14 cellular contexts compared by ENCODE assay signal in genomic region chrX:103400931-103401330, GRCh38. TPM values are rescaled to one million over a fixed set of nuclear protein-coding genes. Genes with fewer than 3 reads are reported as not detected.
DNase-seq lines count a peak whose midpoint lies in the region; ATAC-seq and TF ChIP-seq lines count a peak whose summit lies in the region.
"Had no signal": no experiment of that assay in that cellular context is flagged by ENCODE, and none has a peak within 500 bp of the region (broad histone marks: within the 10 kb centered on the region; RNA-seq: fewer than 3 reads in every experiment).

No MANE protein-coding gene starts in this region.

- intact Hi-C loops in activated T-helper 2 cell treated with anti-CD3 and anti-CD28 coated beads, Interferon-gamma antibody, Interleukin-2, Interleukin-4, amounts not matched to agents 10 μg/mL and 5 μg/mL and 100 μg/mL, durations not matched to agents 14 hours and 24 hours and 36 hours (cut with micrococcal nuclease) = no loop called here

- H3K4me3 Mint-ChIP-seq in activated T-helper 2 cell treated with anti-CD3 and anti-CD28 coated beads, Interferon-gamma antibody, Interleukin-2, Interleukin-4, amounts not matched to agents 10 μg/mL and 5 μg/mL and 100 μg/mL, durations not matched to agents 14 hours and 24 hours and 36 hours (ENCODE audit: low read depth) = no peak overlapping the region
- H3K4me3 Mint-ChIP-seq: CD4-positive, CD25-positive, alpha-beta regulatory T cell; CD8-positive, alpha-beta memory T cell; H9 had no signal

- no peaks in the 10 kb centered on the region for H3K36me3 Mint-ChIP-seq in activated T-helper 2 cell treated with anti-CD3 and anti-CD28 coated beads, Interferon-gamma antibody, Interleukin-2, Interleukin-4, amounts not matched to agents 10 μg/mL and 5 μg/mL and 100 μg/mL, durations not matched to agents 14 hours and 24 hours and 36 hours (ENCODE audit: low read depth)
- H3K36me3 Mint-ChIP-seq: CD4-positive, CD25-positive, alpha-beta regulatory T cell; CD8-positive, alpha-beta memory T cell had no signal

- no peaks in the 10 kb centered on the region for H3K27me3 Mint-ChIP-seq in activated T-helper 2 cell treated with anti-CD3 and anti-CD28 coated beads, Interferon-gamma antibody, Interleukin-2, Interleukin-4, amounts not matched to agents 10 μg/mL and 5 μg/mL and 100 μg/mL, durations not matched to agents 14 hours and 24 hours and 36 hours (ENCODE audit: low read depth)

- no peak overlapping the region for H3K27ac Mint-ChIP-seq in activated T-helper 2 cell treated with anti-CD3 and anti-CD28 coated beads, Interferon-gamma antibody, Interleukin-2, Interleukin-4, amounts not matched to agents 10 μg/mL and 5 μg/mL and 100 μg/mL, durations not matched to agents 14 hours and 24 hours and 36 hours
- H3K27ac Mint-ChIP-seq: CD4-positive, CD25-positive, alpha-beta regulatory T cell; CD8-positive, alpha-beta memory T cell; H9 had no signal

- DNase-seq in HK-2 (ENCODE audit: unreplicated experiment) = peak; percentile 30
- DNase-seq in epithelial cell of proximal tubule (ENCODE audit: low read depth) = peak; percentile 61
- peak; percentile 60 for DNase-seq in left kidney (ENCODE audit: low read depth, low spot score)
- DNase-seq in nucleus accumbens (lab: John Stamatoyannopoulos, UW) = no peak
- DNase-seq in activated T-helper 2 cell treated with anti-CD3 and anti-CD28 coated beads, Interferon-gamma antibody, Interleukin-2, Interleukin-4, amounts not matched to agents 10 μg/mL and 5 μg/mL and 100 μg/mL, durations not matched to agents 14 hours and 24 hours and 36 hours (ENCODE audit: low spot score) = no peak
- DNase-seq: BE2C; C1 segment of cervical spinal cord; CD4-positive, CD25-positive, alpha-beta regulatory T cell; CD8-positive, alpha-beta memory T cell; COR-L47; H9 had no signal

- peaks cover 8% of the 10 kb centered on the region for H3K4me1 Mint-ChIP-seq in activated T-helper 2 cell treated with anti-CD3 and anti-CD28 coated beads, Interferon-gamma antibody, Interleukin-2, Interleukin-4, amounts not matched to agents 10 μg/mL and 5 μg/mL and 100 μg/mL, durations not matched to agents 14 hours and 24 hours and 36 hours (ENCODE audit: low read depth)

- ATAC-seq in HG03457 (IDR thresholded peaks at IDR 0.05; ENCODE audit: unreplicated experiment) (no peak), GM21360 (IDR thresholded peaks at IDR 0.05; ENCODE audit: unreplicated experiment) (no peak)

- H3K4me3 ChIP-seq in epithelial cell of proximal tubule (ENCODE audit: low read depth, low read length) = no peak overlapping the region

- TF ChIP-seq CTCF in epithelial cell of proximal tubule (conservative IDR thresholded peaks at IDR 0.05; ENCODE audit: low read depth, low read length) = no peak

- no peaks in the 10 kb centered on the region for H3K9me3 Mint-ChIP-seq in activated T-helper 2 cell treated with anti-CD3 and anti-CD28 coated beads, Interferon-gamma antibody, Interleukin-2, Interleukin-4, amounts not matched to agents 10 μg/mL and 5 μg/mL and 100 μg/mL, durations not matched to agents 14 hours and 24 hours and 36 hours
- H3K9me3 Mint-ChIP-seq: CD4-positive, CD25-positive, alpha-beta regulatory T cell; CD8-positive, alpha-beta memory T cell had no signal

RNA-seq across cellular contexts. Expression of gene BEX3, which starts 24.6 kb away (rescaled TPM):
- total RNA-seq in epithelial cell of proximal tubule = 168 and 261 TPM in 2 replicates
- 7.0 and 8.4 TPM in 2 replicates for total RNA-seq in activated T-helper 2 cell treated with anti-CD3 and anti-CD28 coated beads, Interferon-gamma antibody, Interleukin-2, Interleukin-4, amounts not matched to agents 10 μg/mL and 5 μg/mL and 100 μg/mL, durations not matched to agents 14 hours and 24 hours and 36 hours
- total RNA-seq: HT-29 had no signal

RNA-seq across cellular contexts. Expression of gene TCEAL9, which starts 44.6 kb away (rescaled TPM):
- total RNA-seq in epithelial cell of proximal tubule = 88.0 and 161 TPM in 2 replicates
- total RNA-seq in activated T-helper 2 cell treated with anti-CD3 and anti-CD28 coated beads, Interferon-gamma antibody, Interleukin-2, Interleukin-4, amounts not matched to agents 10 μg/mL and 5 μg/mL and 100 μg/mL, durations not matched to agents 14 hours and 24 hours and 36 hours = 0.73 and 0.97 TPM in 2 replicates

Comparison
In these comparisons a context has a peak if more than half of its experiments do, and no peak if none do; other contexts are left out.
1. DNase-seq: peak in HK-2 (single experiment), epithelial cell of proximal tubule (single experiment) and left kidney (single experiment); none in nucleus accumbens (0 of 56) and activated T-helper 2 cell treated with anti-CD3 and anti-CD28 coated beads, Interferon-gamma antibody, Interleukin-2, Interleukin-4, amounts not matched to agents 10 μg/mL and 5 μg/mL and 100 μg/mL, durations not matched to agents 14 hours and 24 hours and 36 hours (single experiment).
2. RNA of gene BEX3, which starts 24.6 kb away (total RNA-seq): 168 to 261 TPM in epithelial cell of proximal tubule; 7.0 to 8.4 TPM in activated T-helper 2 cell treated with anti-CD3 and anti-CD28 coated beads, Interferon-gamma antibody, Interleukin-2, Interleukin-4, amounts not matched to agents 10 μg/mL and 5 μg/mL and 100 μg/mL, durations not matched to agents 14 hours and 24 hours and 36 hours; every median in the first group is over 10 times any median in the second.
3. RNA of gene TCEAL9, which starts 44.6 kb away (total RNA-seq): 88.0 to 161 TPM in epithelial cell of proximal tubule; 0.73 to 0.97 TPM in activated T-helper 2 cell treated with anti-CD3 and anti-CD28 coated beads, Interferon-gamma antibody, Interleukin-2, Interleukin-4, amounts not matched to agents 10 μg/mL and 5 μg/mL and 100 μg/mL, durations not matched to agents 14 hours and 24 hours and 36 hours; every median in the first group is over 10 times any median in the second.